Comparison of ENCODE assay signal across 8 cellular contexts in the genomic region with DNA sequence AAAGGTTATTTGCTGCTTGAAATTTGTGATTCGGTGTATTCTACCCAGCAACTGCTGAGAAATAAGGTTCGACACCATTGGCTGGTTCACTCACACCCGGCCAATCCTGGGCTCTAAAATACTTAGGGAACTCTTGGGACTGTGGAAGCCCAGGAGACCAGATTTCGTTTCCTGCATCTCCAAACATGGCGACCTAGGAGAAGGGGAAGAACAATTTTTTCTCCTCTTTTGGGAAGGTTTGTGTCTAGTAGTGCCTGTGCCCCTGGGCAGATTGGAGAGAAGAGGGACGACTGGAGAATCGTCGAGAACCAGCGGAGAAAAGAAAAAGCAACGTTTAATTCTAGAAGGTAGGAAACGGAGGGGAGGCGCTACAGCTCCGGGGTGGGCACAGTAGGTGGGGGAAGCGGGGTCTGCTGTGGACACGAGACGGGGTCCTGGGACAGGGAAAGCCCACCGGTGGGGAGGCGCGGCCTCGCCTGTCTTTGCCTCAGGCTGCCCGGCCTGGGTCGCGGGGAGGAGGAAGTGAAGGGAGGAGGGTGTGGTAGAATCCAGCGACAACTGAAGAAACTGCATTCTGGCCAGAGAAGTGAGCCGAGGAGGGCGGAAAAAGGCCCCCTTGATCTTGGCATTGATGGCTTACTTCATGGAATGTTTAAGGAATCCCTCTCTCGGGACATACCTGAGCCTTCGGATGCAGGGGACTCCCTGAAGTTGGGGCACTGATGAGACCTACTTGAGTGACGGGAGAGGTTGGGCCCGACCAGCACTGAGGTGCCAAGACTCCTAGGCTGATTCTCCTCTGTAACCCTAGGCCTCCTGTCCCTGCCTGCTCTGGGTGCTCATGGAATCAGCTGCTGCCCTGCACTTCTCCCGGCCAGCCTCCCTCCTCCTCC. TPM values are rescaled to one million over a fixed set of nuclear protein-coding genes. Genes with fewer than 3 reads are reported as not detected.
DNase-seq lines count a peak whose midpoint lies in the region; ATAC-seq lines count a peak whose summit lies in the region.

A gene (plus strand): TSS at position 160 of the 893 bp plus-strand sequence. CDS start 682 bp downstream, at position 842.

- ATAC-seq in naive thymus-derived CD4-positive, alpha-beta T cell = peak; percentile 99

- peaks cover 4 to 29% (median 26%) of the 10 kb centered on the region in 3 experiments for H3K36me3 ChIP-seq in naive thymus-derived CD4-positive, alpha-beta T cell (ENCODE audit: control insufficient read depth in 2 of 3, insufficient read depth in 3 of 3, low read length in 3 of 3)

- CTCF ChIA-PET in naive thymus-derived CD4-positive, alpha-beta T cell (lab: Charles Lee) = no interaction called here

- peak within 1 kb of the TSS; percentile 81 for H3K27ac ChIP-seq in naive thymus-derived CD4-positive, alpha-beta T cell (ENCODE audit: low read depth, low read length)

- peaks cover 27 to 38% of the 10 kb centered on the region in 2 donors for H3K4me1 ChIP-seq in naive thymus-derived CD4-positive, alpha-beta T cell (ENCODE audit: control insufficient read depth in 2 of 2, insufficient read depth in 2 of 2, low read length in 2 of 2)

- peak within 1 kb of the TSS; percentile 93 for H3K4me3 ChIP-seq in naive thymus-derived CD4-positive, alpha-beta T cell (ENCODE audit: low read length)

- H3K27ac Mint-ChIP-seq in naive thymus-derived CD4-positive, alpha-beta T cell = peak within 1 kb of the TSS; percentile 89 to 99 (median 94)
- peak within 1 kb of the TSS; percentile 97 for H3K27ac Mint-ChIP-seq in stimulated activated naive CD8-positive, alpha-beta T cell treated with anti-CD3 and anti-CD28 coated beads, Interleukin-15, Interleukin-2, amounts not matched to agents 100 ng/mL and 50 ng/mL, for 24 hours

- intact Hi-C loops in naive thymus-derived CD4-positive, alpha-beta T cell (cut with micrococcal nuclease) = loop anchor here (1.0 to 5.0 kb wide), 13 partner anchors 15 to 91 kb away; a partner anchor contains a TSS

- DNase-seq in EH (ENCODE audit: low read depth) = peak; percentile 95
- peak; percentile 30 for DNase-seq in GOT3 (lab: John Stamatoyannopoulos, UW)
- peak; percentile 93 to 95 for DNase-seq in Kasumi-1 (lab: John Stamatoyannopoulos, UW)
- DNase-seq in RPMI8226 = peak; percentile 88
- DNase-seq in activated T-helper 9 cell treated with anti-CD3 and anti-CD28 coated beads, Interleukin-2, amount 50 U/mL, for 16 hours (ENCODE audit: low read depth) = peak; percentile 42
- peak; percentile 97 for DNase-seq in fibroblast of peridontal ligament (ENCODE audit: extremely low read depth)
- DNase-seq in naive thymus-derived CD4-positive, alpha-beta T cell = peak in 8 of 9 donors; percentile 59 to 86 (median 78)

- peaks cover 43 to 75% (median 60%) of the 10 kb centered on the region in 7 donors for H3K4me1 Mint-ChIP-seq in naive thymus-derived CD4-positive, alpha-beta T cell
- peaks cover 51% of the 10 kb centered on the region for H3K4me1 Mint-ChIP-seq in stimulated activated naive CD8-positive, alpha-beta T cell treated with anti-CD3 and anti-CD28 coated beads, Interleukin-15, Interleukin-2, amounts not matched to agents 100 ng/mL and 50 ng/mL, for 24 hours (ENCODE audit: low read depth)

- POLR2A ChIA-PET in naive thymus-derived CD4-positive, alpha-beta T cell (lab: Charles Lee) = interaction anchor here (0.5 to 1.6 kb wide), 5 partner anchors 8 to 1428 kb away, joined by 3 to 5 read pairs (median 3); a partner anchor contains a TSS

- H3K27me3 Mint-ChIP-seq in naive thymus-derived CD4-positive, alpha-beta T cell = no peaks in the 10 kb centered on the region
- H3K27me3 Mint-ChIP-seq in stimulated activated naive CD8-positive, alpha-beta T cell treated with anti-CD3 and anti-CD28 coated beads, Interleukin-15, Interleukin-2, amounts not matched to agents 100 ng/mL and 50 ng/mL, for 24 hours = no peaks in the 10 kb centered on the region

- peak within 1 kb of the TSS; percentile 90 to 100 (median 98) for H3K4me3 Mint-ChIP-seq in naive thymus-derived CD4-positive, alpha-beta T cell
- peak within 1 kb of the TSS; percentile 97 for H3K4me3 Mint-ChIP-seq in stimulated activated naive CD8-positive, alpha-beta T cell treated with anti-CD3 and anti-CD28 coated beads, Interleukin-15, Interleukin-2, amounts not matched to agents 100 ng/mL and 50 ng/mL, for 24 hours

- no peaks in the 10 kb centered on the region for H3K9me3 Mint-ChIP-seq in naive thymus-derived CD4-positive, alpha-beta T cell
- no peaks in the 10 kb centered on the region for H3K9me3 Mint-ChIP-seq in stimulated activated naive CD8-positive, alpha-beta T cell treated with anti-CD3 and anti-CD28 coated beads, Interleukin-15, Interleukin-2, amounts not matched to agents 100 ng/mL and 50 ng/mL, for 24 hours

- no peaks in the 10 kb centered on the region for H3K27me3 ChIP-seq in naive thymus-derived CD4-positive, alpha-beta T cell (ENCODE audit: control insufficient read depth in 2 of 2, insufficient read depth in 2 of 2, low read length in 2 of 2)

- peaks cover 10 to 39% (median 32%) of the 10 kb centered on the region in 5 donors for H3K36me3 Mint-ChIP-seq in naive thymus-derived CD4-positive, alpha-beta T cell
- H3K36me3 Mint-ChIP-seq in stimulated activated naive CD8-positive, alpha-beta T cell treated with anti-CD3 and anti-CD28 coated beads, Interleukin-15, Interleukin-2, amounts not matched to agents 100 ng/mL and 50 ng/mL, for 24 hours (ENCODE audit: low read depth) = peaks cover 41% of the 10 kb centered on the region

- no peaks in the 10 kb centered on the region for H3K9me3 ChIP-seq in naive thymus-derived CD4-positive, alpha-beta T cell (ENCODE audit: control insufficient read depth in 2 of 3, low read length in 3 of 3)

RNA-seq across cellular contexts. Expression of the gene that starts here (rescaled TPM):
- total RNA-seq in naive thymus-derived CD4-positive, alpha-beta T cell = 10 to 100 TPM; 29.0 to 54.6 (median 37.2) TPM
- 10 to 100 TPM in 1 of 2 donors, 1 to 10 TPM in 1; 9.7 to 13.1 TPM for polyA plus RNA-seq in naive thymus-derived CD4-positive, alpha-beta T cell

Comparison
In these comparisons a context has a peak if more than half of its experiments do, and no peak if none do; other contexts are left out.
1. Peak in every context shown above with its lines: DNase-seq, ATAC-seq, H3K4me3 ChIP-seq and H3K27ac ChIP-seq.
2. DNase-seq: peak in every context shown above with its lines; median percentile 97 in fibroblast of peridontal ligament; 95 in EH; 94 in Kasumi-1; 88 in RPMI8226; 78 in naive thymus-derived CD4-positive, alpha-beta T cell; 42 in activated T-helper 9 cell treated with anti-CD3 and anti-CD28 coated beads, Interleukin-2, amount 50 U/mL, for 16 hours; 30 in GOT3.